Comparison of ENCODE assay signal across 16 cellular contexts in the genomic region with DNA sequence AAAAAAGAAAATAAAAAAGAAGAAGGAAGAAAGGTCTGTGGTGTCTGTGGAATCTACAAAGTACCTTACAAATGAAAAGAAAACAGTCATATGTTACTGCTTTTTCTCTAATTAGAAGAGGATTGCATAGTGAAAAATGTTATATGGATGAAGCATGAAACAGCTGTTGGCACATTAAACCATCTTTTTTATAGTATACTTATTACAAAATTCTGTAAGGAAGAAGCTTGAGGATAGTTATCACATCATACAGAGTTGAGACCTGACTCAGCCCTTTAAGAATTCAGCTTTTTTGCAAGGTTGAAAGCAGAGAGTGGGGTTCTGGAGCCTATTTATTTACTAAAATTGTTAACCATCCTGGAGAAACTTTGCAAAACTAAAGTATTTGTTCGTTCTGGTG.
A peak's percentile ranks its signal among the peaks of the same experiment; 100 is the strongest.
DNase-seq lines count a peak whose midpoint lies in the region; ATAC-seq, FAIRE-seq and TF ChIP-seq lines count a peak whose summit lies in the region.
"Had no signal": no experiment of that assay in that cellular context is flagged by ENCODE, and none has a peak within 500 bp of the region (broad histone marks: within the 10 kb centered on the region; RNA-seq: fewer than 3 reads in every experiment).

No MANE protein-coding gene starts in this region.

- POLR2A ChIA-PET in A549 (lab: Yijun Ruan, JAX), result no interaction called here
- POLR2A ChIA-PET in SK-N-SH (lab: Yijun Ruan, JAX), result no interaction called here

- H3K36me3 ChIP-seq in SK-N-SH (replicated peaks in 1 of 2; ENCODE audit: control insufficient read depth in 1 of 2, insufficient read depth in 2 of 2, low read length in 1 of 2) (peaks cover 0 to under 1% of the 10 kb centered on the region in 2 experiments), right atrium auricular region (no peaks in the 10 kb centered on the region)
- H3K36me3 ChIP-seq: neural progenitor cell had no signal

- H3K4me2 ChIP-seq in A549, result peak overlapping the region; percentile 46; the same call in 2 of the 3 replicates
- H3K4me2 ChIP-seq in SK-N-SH, result peak overlapping the region; percentile 36; the same call in 1 of the 2 replicates
- H3K4me2 ChIP-seq: neural progenitor cell had no signal

- no peak for TF ChIP-seq CTCF in A549 (IDR thresholded peaks at IDR 0.05)
- TF ChIP-seq CTCF in SK-N-SH (IDR thresholded peaks at IDR 0.05), result no peak
- TF ChIP-seq CTCF in right atrium auricular region (IDR thresholded peaks at IDR 0.05), result no peak

- TF ChIP-seq POLR2A in A549 (IDR thresholded peaks at IDR 0.05; ENCODE audit: low read length), result no peak
- no peak for TF ChIP-seq POLR2A in GM12891 (IDR thresholded peaks at IDR 0.05; ENCODE audit: low read depth, low read length)

- H3K9me3 ChIP-seq in A549 (no peaks in the 10 kb centered on the region), SK-N-SH (no peaks in the 10 kb centered on the region), right atrium auricular region (no peaks in the 10 kb centered on the region)
- H3K9me3 ChIP-seq: sigmoid colon had no signal

- H3K9ac ChIP-seq in SK-N-SH, result no peak overlapping the region
- H3K9ac ChIP-seq: neural progenitor cell had no signal

- H3K79me2 ChIP-seq in SK-N-SH (ENCODE audit: insufficient read depth), result no peaks in the 10 kb centered on the region

- TF ChIP-seq EP300 in A549 (IDR thresholded peaks at IDR 0.05) (no peak), SK-N-SH (IDR thresholded peaks at IDR 0.05; ENCODE audit: borderline replicate concordance in 1 of 2, low read depth in 1 of 2, low read length in 1 of 2) (no peak)

- TF ChIP-seq RAD21 in A549 (conservative IDR thresholded peaks at IDR 0.05 in 1 of 2, IDR thresholded peaks at IDR 0.05 in 1 of 2), result no peak
- TF ChIP-seq RAD21 in SK-N-SH (IDR thresholded peaks at IDR 0.05; ENCODE audit: low read length), result no peak

- H3K27me3 ChIP-seq in SK-N-SH (ENCODE audit: insufficient read depth) (no peaks in the 10 kb centered on the region), right atrium auricular region (no peaks in the 10 kb centered on the region)
- H3K27me3 ChIP-seq: neural progenitor cell, sigmoid colon had no signal

- H3K4me1 ChIP-seq in A549 (peaks cover 44% of the 10 kb centered on the region), SK-N-SH (ENCODE audit: control insufficient read depth in 1 of 2, insufficient read depth in 2 of 2, low read depth in 1 of 2, low read length in 1 of 2) (0 out of 4 replicates have a peak, but pooled peaks cover 0 to 3% of the 10 kb centered on the region in 2 experiments), right atrium auricular region (peaks cover 0 to 25% of the 10 kb centered on the region in 2 donors)
- H3K4me1 ChIP-seq: neural progenitor cell had no signal

- CTCF ChIA-PET in A549 (lab: Yijun Ruan, JAX) (interaction anchor here (1.0 kb wide), 1 partner anchor 11 kb away, joined by 3 read pairs; no protein-coding TSS in a partner anchor), SK-N-SH (lab: Yijun Ruan, JAX) (interaction anchor here (0.6 kb wide), 1 partner anchor 123 kb away, joined by 3 read pairs; no protein-coding TSS in a partner anchor)

- ATAC-seq in A549 (no peak), HG03439 (IDR thresholded peaks at IDR 0.05; ENCODE audit: unreplicated experiment) (no peak), GM18858 (IDR thresholded peaks at IDR 0.05; ENCODE audit: unreplicated experiment) (no peak)

- H3K9me2 ChIP-seq in SK-N-SH, result no peaks in the 10 kb centered on the region

- H4K20me1 ChIP-seq in SK-N-SH (ENCODE audit: insufficient read depth), result no peaks in the 10 kb centered on the region

- WGBS in A549 (ENCODE audit: missing lambda C conversion rate), result 13% methylated on average over 1 of the region's 1 CpG
- 24% methylated on average over 1 of the region's 1 CpG for WGBS in SK-N-SH (ENCODE audit: low lambda C conversion rate)

- peaks cover 6% of the 10 kb centered on the region for H3F3A ChIP-seq in SK-N-SH (replicated peaks; ENCODE audit: insufficient read depth)

- H2AFZ ChIP-seq in SK-N-SH (ENCODE audit: low read depth), result no peak overlapping the region
- H2AFZ ChIP-seq: neural progenitor cell had no signal

- H3K4me3 ChIP-seq in A549 (no peak overlapping the region), SK-N-SH (ENCODE audit: low read depth in 2 of 2, low read length in 1 of 2) (no peak overlapping the region), right atrium auricular region (no peak overlapping the region)
- H3K4me3 ChIP-seq: neural progenitor cell, sigmoid colon had no signal

- FAIRE-seq in A549 (lab: Jason Lieb, UNC), result no peak
- peak; percentile 52 for FAIRE-seq in GM12891 (lab: Jason Lieb, UNC)

- DNase-seq in A549 (ENCODE audit: low read depth in 1 of 2, low spot score in 1 of 2) (no peak), GM12891 (ENCODE audit: insufficient read length, low spot score) (no peak), SK-N-SH (no peak), fibroblast of peridontal ligament (ENCODE audit: extremely low read depth) (peak; percentile 80), NCI-H2029 (lab: John Stamatoyannopoulos, UW) (no peak), right atrium auricular region (ENCODE audit: low spot score) (no peak)
- DNase-seq: activated CD4-positive, alpha-beta T cell treated with anti-CD3 and anti-CD28 coated beads, Interleukin-2, amount 50 U/mL, for 48 hours; effector CD4-positive, alpha-beta T cell; immature natural killer cell; mesendoderm; NCI-H146; NCI-H524 treated with DMSO at 0.1 percent for 48 hours; sigmoid colon had no signal

- no peak overlapping the region; a peak in 1 of 6 replicates for H3K27ac ChIP-seq in A549
- 0 out of 4 replicates have a peak overlapping the region, but pooled peaks of 1 of the 2 experiments have one; percentile 8 for H3K27ac ChIP-seq in SK-N-SH (ENCODE audit: low read depth in 2 of 2, low read length in 1 of 2)
- H3K27ac ChIP-seq in right atrium auricular region, result peak overlapping the region in 1 of 2 donors; percentile 23
- H3K27ac ChIP-seq: neural progenitor cell had no signal

TF ChIP-seq in A549, 52 proteins besides CTCF, POLR2A, EP300 and RAD21:
- TF ChIP-seq SMC3 (IDR thresholded peaks at IDR 0.05) (no peak), HDAC2 (IDR thresholded peaks at IDR 0.05) (no peak), BHLHE40 (IDR thresholded peaks at IDR 0.05; ENCODE audit: low read depth, low read length) (no peak), HOXB5 (CRISPR knock-in tag; IDR thresholded peaks at IDR 0.05) (no peak), EHF (CRISPR knock-in tag; IDR thresholded peaks at IDR 0.05) (no peak)
- TF ChIP-seq, protein P1, sequence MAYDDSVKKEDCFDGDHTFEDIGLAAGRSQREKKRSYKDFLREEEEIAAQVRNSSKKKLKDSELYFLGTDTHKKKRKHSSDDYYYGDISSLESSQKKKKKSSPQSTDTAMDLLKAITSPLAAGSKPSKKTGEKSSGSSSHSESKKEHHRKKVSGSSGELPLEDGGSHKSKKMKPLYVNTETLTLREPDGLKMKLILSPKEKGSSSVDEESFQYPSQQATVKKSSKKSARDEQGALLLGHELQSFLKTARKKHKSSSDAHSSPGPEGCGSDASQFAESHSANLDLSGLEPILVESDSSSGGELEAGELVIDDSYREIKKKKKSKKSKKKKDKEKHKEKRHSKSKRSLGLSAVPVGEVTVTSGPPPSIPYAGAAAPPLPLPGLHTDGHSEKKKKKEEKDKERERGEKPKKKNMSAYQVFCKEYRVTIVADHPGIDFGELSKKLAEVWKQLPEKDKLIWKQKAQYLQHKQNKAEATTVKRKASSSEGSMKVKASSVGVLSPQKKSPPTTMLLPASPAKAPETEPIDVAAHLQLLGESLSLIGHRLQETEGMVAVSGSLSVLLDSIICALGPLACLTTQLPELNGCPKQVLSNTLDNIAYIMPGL (CRISPR knock-in tag; IDR thresholded peaks at IDR 0.05; ENCODE audit: borderline replicate concordance), result no peak

TF ChIP-seq in GM12891, 5 proteins besides CTCF, POLR2A, EP300 and RAD21:
- TF ChIP-seq SPI1 (IDR thresholded peaks at IDR 0.05; ENCODE audit: low read depth, low read length) (no peak), TAF1 (IDR thresholded peaks at IDR 0.05; ENCODE audit: low read depth, low read length) (no peak), POLR2AphosphoS5 (IDR thresholded peaks at IDR 0.05; ENCODE audit: low read depth, low read length) (no peak), PAX5 (IDR thresholded peaks at IDR 0.05; ENCODE audit: insufficient read depth, low read length, severe bottlenecking) (no peak), POU2F2 (IDR thresholded peaks at IDR 0.05; ENCODE audit: low read depth, low read length) (no peak)

TF ChIP-seq in SK-N-SH, 30 proteins besides CTCF, POLR2A, EP300 and RAD21:
- TF ChIP-seq TAF1 (IDR thresholded peaks at IDR 0.05; ENCODE audit: borderline replicate concordance, low read depth, low read length), result no peak
